In the genomic region with DNA sequence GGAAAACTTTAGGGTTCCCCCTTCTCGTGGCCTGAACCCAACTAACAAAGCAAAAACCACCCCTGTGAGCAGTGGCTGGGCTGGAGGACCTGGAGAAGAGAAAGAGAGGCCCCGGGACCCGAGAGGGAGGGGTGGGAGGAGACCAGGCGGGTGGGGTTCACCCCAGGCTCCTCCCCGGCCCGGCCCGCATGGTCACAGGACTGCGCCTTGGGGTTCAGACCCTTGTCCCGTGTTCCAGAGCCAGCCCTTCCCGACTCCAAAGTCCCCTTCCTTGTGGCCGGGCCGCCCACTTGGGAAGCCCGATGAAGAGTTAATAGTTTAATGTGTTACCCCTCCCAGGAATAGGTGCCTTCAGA, we compare ENCODE assay signal across 10 cellular contexts. TPM values are rescaled to one million over a fixed set of nuclear protein-coding genes. Genes with fewer than 3 reads are reported as not detected.
DNase-seq lines count a peak whose midpoint lies in the region; TF ChIP-seq lines count a peak whose summit lies in the region.
"Had no signal": no experiment of that assay in that cellular context is flagged by ENCODE, and none has a peak within 500 bp of the region (broad histone marks: within the 10 kb centered on the region; RNA-seq: fewer than 3 reads in every experiment).

No MANE protein-coding gene starts in this region.

- POLR2A ChIA-PET in HEK293T (lab: Yijun Ruan, JAX), result no interaction called here

- peak overlapping the region; percentile 55; the same call in 1 of the 2 replicates for H3K4me3 ChIP-seq in GM12864 (ENCODE audit: low read depth, low read length)
- peak overlapping the region; percentile 40 to 74 (median 58) for H3K4me3 ChIP-seq in Peyer's patch
- peak overlapping the region; percentile 58 for H3K4me3 ChIP-seq in left ventricle myocardium inferior
- H3K4me3 ChIP-seq in parathyroid adenoma (ENCODE audit: low read depth, low read length), result peak overlapping the region; percentile 94

- peak; percentile 56 to 77 for TF ChIP-seq POLR2A in Peyer's patch (IDR thresholded peaks at IDR 0.05)

- H3K4me1 ChIP-seq in Peyer's patch (peaks cover 0 to 24% (median 8%) of the 10 kb centered on the region in 4 donors), left ventricle myocardium inferior (peaks cover 12% of the 10 kb centered on the region), parathyroid adenoma (no peaks in the 10 kb centered on the region)

- H3K27ac ChIP-seq in Peyer's patch (peak overlapping the region in 3 of 4 donors; percentile 83 to 94 (median 90)), left ventricle myocardium inferior (replicated peaks) (no peak overlapping the region), parathyroid adenoma (no peak overlapping the region)

- H3K4me2 ChIP-seq in parathyroid adenoma (ENCODE audit: low read length), result peak overlapping the region; percentile 74

- no peaks in the 10 kb centered on the region for H3K79me2 ChIP-seq in parathyroid adenoma

- CTCF ChIA-PET in HEK293T (lab: Yijun Ruan, JAX), result no interaction called here

- intact Hi-C loops in left ventricle myocardium inferior (cut with micrococcal nuclease), result no loop called here

- TF ChIP-seq CTCF in GM12864 (IDR thresholded peaks at IDR 0.05; ENCODE audit: low read depth, low read length, missing control alignments) (no peak), Peyer's patch (IDR thresholded peaks at IDR 0.05) (no peak), left ventricle myocardium inferior (IDR thresholded peaks at IDR 0.05; ENCODE audit: borderline replicate concordance) (no peak), parathyroid adenoma (IDR thresholded peaks at IDR 0.05) (no peak)

- H3K36me3 ChIP-seq in Peyer's patch, result peaks cover 0 to 11% (median 0%) of the 10 kb centered on the region in 3 donors
- H3K36me3 ChIP-seq in left ventricle myocardium inferior, result no peaks in the 10 kb centered on the region
- no peaks in the 10 kb centered on the region for H3K36me3 ChIP-seq in parathyroid adenoma (ENCODE audit: control insufficient read depth, insufficient read depth, low read length)

- no peak overlapping the region for H3K9ac ChIP-seq in parathyroid adenoma

- DNase-seq in GM12864 (ENCODE audit: low read depth) (no peak), Peyer's patch (peak in 2 of 3 donors; percentile 90 to 94), left ventricle myocardium inferior (no peak), EL (no peak), GOT3 (lab: John Stamatoyannopoulos, UW) (no peak), cortex of kidney (lab: John Stamatoyannopoulos, UW) (no peak), HEK293T (ENCODE audit: extremely low spot score) (no peak)
- DNase-seq: aorta, nucleus accumbens had no signal

- peak overlapping the region; percentile 87 for H2AFZ ChIP-seq in parathyroid adenoma

- H3K9me3 ChIP-seq in Peyer's patch, result no peaks in the 10 kb centered on the region
- peaks cover 10% of the 10 kb centered on the region for H3K9me3 ChIP-seq in left ventricle myocardium inferior (replicated peaks)
- no peaks in the 10 kb centered on the region for H3K9me3 ChIP-seq in parathyroid adenoma (ENCODE audit: control insufficient read depth, low read length)

- H3K27me3 ChIP-seq in Peyer's patch (peaks cover 0 to 10% of the 10 kb centered on the region in 2 donors), left ventricle myocardium inferior (ENCODE audit: low read depth) (peaks cover 81% of the 10 kb centered on the region), parathyroid adenoma (ENCODE audit: control insufficient read depth, insufficient read depth, low read length) (no peaks in the 10 kb centered on the region)

TF ChIP-seq in HEK293T, 16 proteins besides CTCF, POLR2A, EP300 and RAD21:
- TF ChIP-seq BHLHE40 (IDR thresholded peaks at IDR 0.05; ENCODE audit: borderline replicate concordance) (no peak), FOXM1 (IDR thresholded peaks at IDR 0.05; ENCODE audit: borderline replicate concordance) (no peak), SP1 (IDR thresholded peaks at IDR 0.05) (no peak), TARDBP (IDR thresholded peaks at IDR 0.05) (no peak), ZNF384 (IDR thresholded peaks at IDR 0.05) (no peak), LEF1 (IDR thresholded peaks at IDR 0.05; ENCODE audit: borderline replicate concordance) (no peak), ELF4 (IDR thresholded peaks at IDR 0.05) (no peak), SUZ12 (IDR thresholded peaks at IDR 0.05) (no peak)

RNA-seq across cellular contexts. Expression of a gene that starts 0.9 kb away (rescaled TPM):
- total RNA-seq in Peyer's patch (100 to 1,000 TPM in 3 of 4 donors, 10 to 100 TPM in 1; 66.0 to 167 (median 154) TPM), left ventricle myocardium inferior (not detected)
- total RNA-seq: aorta had no signal

RNA-seq across cellular contexts. Expression of a gene that starts 49.9 kb away (rescaled TPM):
- 1 to 10 TPM in 3 of 4 donors, not detected in 1; 2.4 to 5.8 (median 3.1) TPM for total RNA-seq in Peyer's patch
- not detected for total RNA-seq in left ventricle myocardium inferior
- total RNA-seq: aorta had no signal

Comparison
In these comparisons a context has a peak if more than half of its experiments do, and no peak if none do; other contexts are left out.
1. DNase-seq: peak in Peyer's patch (2 of 3); none in GM12864 (single experiment), left ventricle myocardium inferior (single experiment), EL (single experiment), GOT3 (single experiment), cortex of kidney (single experiment) and HEK293T (single experiment).
2. H3K27ac ChIP-seq: peak in Peyer's patch (3 of 4); none in left ventricle myocardium inferior (single experiment) and parathyroid adenoma (single experiment).
3. RNA of a gene that starts 0.9 kb away (total RNA-seq): 66.0 to 167 TPM in Peyer's patch; not detected in left ventricle myocardium inferior (single experiment); every median in the first group is over 10 times any median in the second.
4. Peak in every context shown above with its lines, with median percentiles within 50 percentile points of each other: H3K4me3 ChIP-seq.